In genomic region chr4:184080674-184081073, GRCh38 we compare ENCODE assay signal across 6 cellular contexts.
"Had no signal": no experiment of that assay in that cellular context is flagged by ENCODE, and none has a peak within 500 bp of the region (broad histone marks: within the 10 kb centered on the region; RNA-seq: fewer than 3 reads in every experiment).

No MANE protein-coding gene starts in this region.

- H2AFZ ChIP-seq: GM23338 had no signal

- DNase-seq: H9, HCEC 1CT had no signal

- FAIRE-seq: H1, H54, HTR-8/SVneo had no signal

- ATAC-seq: GM23338 had no signal

- H3K4me3 ChIP-seq: GM23338 had no signal

- H3K4me2 ChIP-seq: GM23338 had no signal
